ENCODE assay signal across 1 cellular context in the genomic region with DNA sequence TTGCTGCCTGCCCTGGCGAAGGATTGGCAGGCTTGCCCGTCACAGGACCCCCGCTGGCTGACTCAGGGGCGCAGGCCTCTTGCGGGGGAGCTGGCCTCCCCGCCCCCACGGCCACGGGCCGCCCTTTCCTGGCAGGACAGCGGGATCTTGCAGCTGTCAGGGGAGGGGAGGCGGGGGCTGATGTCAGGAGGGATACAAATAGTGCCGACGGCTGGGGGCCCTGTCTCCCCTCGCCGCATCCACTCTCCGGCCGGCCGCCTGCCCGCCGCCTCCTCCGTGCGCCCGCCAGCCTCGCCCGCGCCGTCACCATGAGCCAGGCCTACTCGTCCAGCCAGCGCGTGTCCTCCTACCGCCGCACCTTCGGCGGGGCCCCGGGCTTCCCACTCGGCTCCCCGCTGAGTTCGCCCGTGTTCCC.
TF ChIP-seq lines count a peak whose summit lies in the region.

A gene (plus strand): TSS at position 223 of the 415 bp plus-strand sequence. CDS start 86 bp downstream, at position 309.

TF ChIP-seq in WTC11, 78 proteins besides CTCF, POLR2A, EP300 and RAD21 (continued from another document):
- TF ChIP-seq, protein P1, sequence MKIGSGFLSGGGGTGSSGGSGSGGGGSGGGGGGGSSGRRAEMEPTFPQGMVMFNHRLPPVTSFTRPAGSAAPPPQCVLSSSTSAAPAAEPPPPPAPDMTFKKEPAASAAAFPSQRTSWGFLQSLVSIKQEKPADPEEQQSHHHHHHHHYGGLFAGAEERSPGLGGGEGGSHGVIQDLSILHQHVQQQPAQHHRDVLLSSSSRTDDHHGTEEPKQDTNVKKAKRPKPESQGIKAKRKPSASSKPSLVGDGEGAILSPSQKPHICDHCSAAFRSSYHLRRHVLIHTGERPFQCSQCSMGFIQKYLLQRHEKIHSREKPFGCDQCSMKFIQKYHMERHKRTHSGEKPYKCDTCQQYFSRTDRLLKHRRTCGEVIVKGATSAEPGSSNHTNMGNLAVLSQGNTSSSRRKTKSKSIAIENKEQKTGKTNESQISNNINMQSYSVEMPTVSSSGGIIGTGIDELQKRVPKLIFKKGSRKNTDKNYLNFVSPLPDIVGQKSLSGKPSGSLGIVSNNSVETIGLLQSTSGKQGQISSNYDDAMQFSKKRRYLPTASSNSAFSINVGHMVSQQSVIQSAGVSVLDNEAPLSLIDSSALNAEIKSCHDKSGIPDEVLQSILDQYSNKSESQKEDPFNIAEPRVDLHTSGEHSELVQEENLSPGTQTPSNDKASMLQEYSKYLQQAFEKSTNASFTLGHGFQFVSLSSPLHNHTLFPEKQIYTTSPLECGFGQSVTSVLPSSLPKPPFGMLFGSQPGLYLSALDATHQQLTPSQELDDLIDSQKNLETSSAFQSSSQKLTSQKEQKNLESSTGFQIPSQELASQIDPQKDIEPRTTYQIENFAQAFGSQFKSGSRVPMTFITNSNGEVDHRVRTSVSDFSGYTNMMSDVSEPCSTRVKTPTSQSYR (CRISPR knock-in tag; IDR thresholded peaks at IDR 0.05), result no peak
- TF ChIP-seq, protein P2, sequence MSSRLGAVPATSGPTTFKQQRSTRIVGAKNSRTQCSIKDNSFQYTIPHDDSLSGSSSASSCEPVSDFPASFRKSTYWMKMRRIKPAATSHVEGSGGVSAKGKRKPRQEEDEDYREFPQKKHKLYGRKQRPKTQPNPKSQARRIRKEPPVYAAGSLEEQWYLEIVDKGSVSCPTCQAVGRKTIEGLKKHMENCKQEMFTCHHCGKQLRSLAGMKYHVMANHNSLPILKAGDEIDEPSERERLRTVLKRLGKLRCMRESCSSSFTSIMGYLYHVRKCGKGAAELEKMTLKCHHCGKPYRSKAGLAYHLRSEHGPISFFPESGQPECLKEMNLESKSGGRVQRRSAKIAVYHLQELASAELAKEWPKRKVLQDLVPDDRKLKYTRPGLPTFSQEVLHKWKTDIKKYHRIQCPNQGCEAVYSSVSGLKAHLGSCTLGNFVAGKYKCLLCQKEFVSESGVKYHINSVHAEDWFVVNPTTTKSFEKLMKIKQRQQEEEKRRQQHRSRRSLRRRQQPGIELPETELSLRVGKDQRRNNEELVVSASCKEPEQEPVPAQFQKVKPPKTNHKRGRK (CRISPR knock-in tag; IDR thresholded peaks at IDR 0.05; ENCODE audit: borderline replicate concordance), result no peak
- TF ChIP-seq KAT7 (CRISPR knock-in tag; IDR thresholded peaks at IDR 0.05; ENCODE audit: borderline replicate concordance) (no peak), ZNF232 (CRISPR knock-in tag; IDR thresholded peaks at IDR 0.05) (no peak), ZNF416 (CRISPR knock-in tag; IDR thresholded peaks at IDR 0.05) (no peak)
- TF ChIP-seq, protein P3, sequence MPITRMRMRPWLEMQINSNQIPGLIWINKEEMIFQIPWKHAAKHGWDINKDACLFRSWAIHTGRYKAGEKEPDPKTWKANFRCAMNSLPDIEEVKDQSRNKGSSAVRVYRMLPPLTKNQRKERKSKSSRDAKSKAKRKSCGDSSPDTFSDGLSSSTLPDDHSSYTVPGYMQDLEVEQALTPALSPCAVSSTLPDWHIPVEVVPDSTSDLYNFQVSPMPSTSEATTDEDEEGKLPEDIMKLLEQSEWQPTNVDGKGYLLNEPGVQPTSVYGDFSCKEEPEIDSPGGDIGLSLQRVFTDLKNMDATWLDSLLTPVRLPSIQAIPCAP (CRISPR knock-in tag; IDR thresholded peaks at IDR 0.05), result 0 out of 2 replicates have a peak, but pooled peaks have one; percentile 4
- TF ChIP-seq, protein P4, sequence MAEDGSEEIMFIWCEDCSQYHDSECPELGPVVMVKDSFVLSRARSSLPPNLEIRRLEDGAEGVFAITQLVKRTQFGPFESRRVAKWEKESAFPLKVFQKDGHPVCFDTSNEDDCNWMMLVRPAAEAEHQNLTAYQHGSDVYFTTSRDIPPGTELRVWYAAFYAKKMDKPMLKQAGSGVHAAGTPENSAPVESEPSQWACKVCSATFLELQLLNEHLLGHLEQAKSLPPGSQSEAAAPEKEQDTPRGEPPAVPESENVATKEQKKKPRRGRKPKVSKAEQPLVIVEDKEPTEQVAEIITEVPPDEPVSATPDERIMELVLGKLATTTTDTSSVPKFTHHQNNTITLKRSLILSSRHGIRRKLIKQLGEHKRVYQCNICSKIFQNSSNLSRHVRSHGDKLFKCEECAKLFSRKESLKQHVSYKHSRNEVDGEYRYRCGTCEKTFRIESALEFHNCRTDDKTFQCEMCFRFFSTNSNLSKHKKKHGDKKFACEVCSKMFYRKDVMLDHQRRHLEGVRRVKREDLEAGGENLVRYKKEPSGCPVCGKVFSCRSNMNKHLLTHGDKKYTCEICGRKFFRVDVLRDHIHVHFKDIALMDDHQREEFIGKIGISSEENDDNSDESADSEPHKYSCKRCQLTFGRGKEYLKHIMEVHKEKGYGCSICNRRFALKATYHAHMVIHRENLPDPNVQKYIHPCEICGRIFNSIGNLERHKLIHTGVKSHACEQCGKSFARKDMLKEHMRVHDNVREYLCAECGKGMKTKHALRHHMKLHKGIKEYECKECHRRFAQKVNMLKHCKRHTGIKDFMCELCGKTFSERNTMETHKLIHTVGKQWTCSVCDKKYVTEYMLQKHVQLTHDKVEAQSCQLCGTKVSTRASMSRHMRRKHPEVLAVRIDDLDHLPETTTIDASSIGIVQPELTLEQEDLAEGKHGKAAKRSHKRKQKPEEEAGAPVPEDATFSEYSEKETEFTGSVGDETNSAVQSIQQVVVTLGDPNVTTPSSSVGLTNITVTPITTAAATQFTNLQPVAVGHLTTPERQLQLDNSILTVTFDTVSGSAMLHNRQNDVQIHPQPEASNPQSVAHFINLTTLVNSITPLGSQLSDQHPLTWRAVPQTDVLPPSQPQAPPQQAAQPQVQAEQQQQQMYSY (CRISPR knock-in tag; IDR thresholded peaks at IDR 0.05), result 0 out of 2 replicates have a peak, but pooled peaks have one; percentile 8
